ENCODE assay signal across 1 cellular context in the genomic region with DNA sequence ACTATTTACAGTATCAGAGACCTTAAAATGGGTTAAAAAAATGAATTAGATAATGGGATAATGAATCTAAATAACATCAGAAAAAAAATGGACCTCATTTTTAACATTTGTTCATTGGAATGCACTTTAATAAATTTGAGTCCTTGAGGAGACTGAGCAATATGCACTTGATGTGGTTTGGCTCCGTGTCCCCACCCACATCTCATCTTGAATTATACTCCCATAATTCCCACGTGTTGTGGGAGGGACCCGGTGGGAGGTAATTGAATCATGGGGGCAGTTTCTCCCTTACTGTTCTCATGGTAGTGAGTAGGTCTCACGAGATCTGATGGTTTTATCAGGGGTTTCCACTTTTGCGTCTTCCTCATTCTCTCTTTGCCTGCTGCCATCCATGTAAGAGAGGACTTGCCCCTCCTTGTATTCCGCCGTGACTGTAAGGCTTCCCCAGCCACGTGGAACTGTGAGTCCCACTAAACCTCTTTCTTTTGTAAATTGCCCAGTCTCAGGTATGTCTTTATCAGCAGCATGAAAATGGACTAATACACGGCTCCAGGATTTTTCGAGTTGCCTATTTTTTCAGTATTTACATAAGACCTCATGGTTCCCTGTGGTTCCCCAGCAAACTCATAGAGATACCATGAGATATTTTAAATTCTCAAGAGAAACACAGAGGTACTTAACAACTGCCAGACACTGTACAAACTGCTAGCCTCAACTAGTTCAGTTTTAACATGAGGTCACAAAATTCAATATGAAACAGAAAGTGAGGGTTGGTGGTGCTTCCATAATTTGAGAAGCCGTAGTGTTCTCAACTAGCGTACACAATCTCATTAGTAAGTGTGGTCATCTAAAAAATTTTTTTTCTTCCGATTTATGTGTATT.
TF ChIP-seq lines count a peak whose summit lies in the region.

No MANE protein-coding gene starts in this region.

TF ChIP-seq in SK-N-SH, 30 proteins besides CTCF, POLR2A, EP300 and RAD21 (continued from another document):
- TF ChIP-seq REST (IDR thresholded peaks at IDR 0.05; ENCODE audit: low read depth, low read length) = no peak
- no peak for TF ChIP-seq MEF2A (IDR thresholded peaks at IDR 0.05; ENCODE audit: borderline replicate concordance, low read depth)
- TF ChIP-seq TCF12 (IDR thresholded peaks at IDR 0.05) = no peak
- TF ChIP-seq GATA2 (CRISPR knock-in tag; IDR thresholded peaks at IDR 0.05) = no peak
- no peak for TF ChIP-seq FOSL2 (IDR thresholded peaks at IDR 0.05; ENCODE audit: borderline replicate concordance, low read depth)
- no peak for TF ChIP-seq IRF3 (IDR thresholded peaks at IDR 0.05; ENCODE audit: low read depth, low read length)
